1 cellular context compared by ENCODE assay signal in the genomic region with DNA sequence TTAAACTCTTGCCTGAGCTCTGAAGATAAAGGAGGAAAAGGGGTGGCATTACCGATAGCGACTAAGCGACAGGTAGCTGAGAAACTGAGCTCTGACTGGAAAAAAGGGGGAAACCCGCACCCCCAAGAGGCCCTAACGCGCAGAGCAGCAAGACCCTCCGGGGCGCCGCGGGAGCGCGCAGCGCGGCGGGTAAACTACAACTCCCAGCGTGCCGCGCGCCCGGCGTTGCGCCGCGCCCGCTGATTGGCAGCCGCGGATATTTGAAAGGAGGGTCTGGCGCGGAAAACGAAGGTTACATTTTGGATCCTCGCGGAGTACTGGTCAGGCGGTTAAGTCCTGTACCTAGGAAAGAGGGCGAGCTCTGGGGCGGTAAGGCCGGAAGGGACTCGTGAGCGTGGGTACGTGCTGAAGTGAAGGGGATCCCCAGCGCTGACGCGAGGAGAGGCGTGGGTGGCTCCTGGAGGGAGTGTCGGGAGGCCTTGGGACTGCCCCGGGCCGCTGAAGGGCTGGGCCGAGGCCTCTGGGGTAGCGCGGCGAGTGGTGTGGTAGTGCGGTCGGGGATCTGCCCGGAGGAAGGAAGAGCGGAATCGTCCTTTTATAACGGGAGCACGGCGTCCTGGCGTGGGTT.
A peak's percentile ranks its signal among the peaks of the same experiment; 100 is the strongest.
TF ChIP-seq lines count a peak whose summit lies in the region.

A gene (plus strand): TSS at position 291 of the 628 bp plus-strand sequence. CDS start 468 bp downstream, outside the sequence.

TF ChIP-seq in K562, 482 proteins besides CTCF, POLR2A, EP300 and RAD21 (continued from another document and continues in another):
- TF ChIP-seq, protein P1, sequence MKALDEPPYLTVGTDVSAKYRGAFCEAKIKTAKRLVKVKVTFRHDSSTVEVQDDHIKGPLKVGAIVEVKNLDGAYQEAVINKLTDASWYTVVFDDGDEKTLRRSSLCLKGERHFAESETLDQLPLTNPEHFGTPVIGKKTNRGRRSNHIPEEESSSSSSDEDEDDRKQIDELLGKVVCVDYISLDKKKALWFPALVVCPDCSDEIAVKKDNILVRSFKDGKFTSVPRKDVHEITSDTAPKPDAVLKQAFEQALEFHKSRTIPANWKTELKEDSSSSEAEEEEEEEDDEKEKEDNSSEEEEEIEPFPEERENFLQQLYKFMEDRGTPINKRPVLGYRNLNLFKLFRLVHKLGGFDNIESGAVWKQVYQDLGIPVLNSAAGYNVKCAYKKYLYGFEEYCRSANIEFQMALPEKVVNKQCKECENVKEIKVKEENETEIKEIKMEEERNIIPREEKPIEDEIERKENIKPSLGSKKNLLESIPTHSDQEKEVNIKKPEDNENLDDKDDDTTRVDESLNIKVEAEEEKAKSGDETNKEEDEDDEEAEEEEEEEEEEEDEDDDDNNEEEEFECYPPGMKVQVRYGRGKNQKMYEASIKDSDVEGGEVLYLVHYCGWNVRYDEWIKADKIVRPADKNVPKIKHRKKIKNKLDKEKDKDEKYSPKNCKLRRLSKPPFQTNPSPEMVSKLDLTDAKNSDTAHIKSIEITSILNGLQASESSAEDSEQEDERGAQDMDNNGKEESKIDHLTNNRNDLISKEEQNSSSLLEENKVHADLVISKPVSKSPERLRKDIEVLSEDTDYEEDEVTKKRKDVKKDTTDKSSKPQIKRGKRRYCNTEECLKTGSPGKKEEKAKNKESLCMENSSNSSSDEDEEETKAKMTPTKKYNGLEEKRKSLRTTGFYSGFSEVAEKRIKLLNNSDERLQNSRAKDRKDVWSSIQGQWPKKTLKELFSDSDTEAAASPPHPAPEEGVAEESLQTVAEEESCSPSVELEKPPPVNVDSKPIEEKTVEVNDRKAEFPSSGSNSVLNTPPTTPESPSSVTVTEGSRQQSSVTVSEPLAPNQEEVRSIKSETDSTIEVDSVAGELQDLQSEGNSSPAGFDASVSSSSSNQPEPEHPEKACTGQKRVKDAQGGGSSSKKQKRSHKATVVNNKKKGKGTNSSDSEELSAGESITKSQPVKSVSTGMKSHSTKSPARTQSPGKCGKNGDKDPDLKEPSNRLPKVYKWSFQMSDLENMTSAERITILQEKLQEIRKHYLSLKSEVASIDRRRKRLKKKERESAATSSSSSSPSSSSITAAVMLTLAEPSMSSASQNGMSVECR (CRISPR knock-in tag; IDR thresholded peaks at IDR 0.05): peak; percentile 98
- TF ChIP-seq DIDO1 (tag; IDR thresholded peaks at IDR 0.05; ENCODE audit: low read depth): no peak
- peak; percentile 31; the same call in 1 of the 2 replicates for TF ChIP-seq CTBP1 (IDR thresholded peaks at IDR 0.05; ENCODE audit: borderline replicate concordance)
- TF ChIP-seq COPS2 (conservative IDR thresholded peaks at IDR 0.05): no peak
- TF ChIP-seq GATA2 (CRISPR knock-in tag; IDR thresholded peaks at IDR 0.05): peak; percentile 37; the same call in 1 of the 2 replicates
- TF ChIP-seq NR2C1 (IDR thresholded peaks at IDR 0.05): no peak
- peak; percentile 56 for TF ChIP-seq NR2C1 (tag; IDR thresholded peaks at IDR 0.05)
- no peak for TF ChIP-seq CBX5 (IDR thresholded peaks at IDR 0.05; ENCODE audit: borderline replicate concordance, low read depth)
- no peak for TF ChIP-seq NBN (IDR thresholded peaks at IDR 0.05; ENCODE audit: low read depth)
- TF ChIP-seq FOSL1 (tag; conservative IDR thresholded peaks at IDR 0.05): no peak; the same call in 1 of the 2 replicates
- no peak for TF ChIP-seq EZH2 (IDR thresholded peaks at IDR 0.05; ENCODE audit: borderline replicate concordance, low read depth, low read length)
- TF ChIP-seq, protein P2, sequence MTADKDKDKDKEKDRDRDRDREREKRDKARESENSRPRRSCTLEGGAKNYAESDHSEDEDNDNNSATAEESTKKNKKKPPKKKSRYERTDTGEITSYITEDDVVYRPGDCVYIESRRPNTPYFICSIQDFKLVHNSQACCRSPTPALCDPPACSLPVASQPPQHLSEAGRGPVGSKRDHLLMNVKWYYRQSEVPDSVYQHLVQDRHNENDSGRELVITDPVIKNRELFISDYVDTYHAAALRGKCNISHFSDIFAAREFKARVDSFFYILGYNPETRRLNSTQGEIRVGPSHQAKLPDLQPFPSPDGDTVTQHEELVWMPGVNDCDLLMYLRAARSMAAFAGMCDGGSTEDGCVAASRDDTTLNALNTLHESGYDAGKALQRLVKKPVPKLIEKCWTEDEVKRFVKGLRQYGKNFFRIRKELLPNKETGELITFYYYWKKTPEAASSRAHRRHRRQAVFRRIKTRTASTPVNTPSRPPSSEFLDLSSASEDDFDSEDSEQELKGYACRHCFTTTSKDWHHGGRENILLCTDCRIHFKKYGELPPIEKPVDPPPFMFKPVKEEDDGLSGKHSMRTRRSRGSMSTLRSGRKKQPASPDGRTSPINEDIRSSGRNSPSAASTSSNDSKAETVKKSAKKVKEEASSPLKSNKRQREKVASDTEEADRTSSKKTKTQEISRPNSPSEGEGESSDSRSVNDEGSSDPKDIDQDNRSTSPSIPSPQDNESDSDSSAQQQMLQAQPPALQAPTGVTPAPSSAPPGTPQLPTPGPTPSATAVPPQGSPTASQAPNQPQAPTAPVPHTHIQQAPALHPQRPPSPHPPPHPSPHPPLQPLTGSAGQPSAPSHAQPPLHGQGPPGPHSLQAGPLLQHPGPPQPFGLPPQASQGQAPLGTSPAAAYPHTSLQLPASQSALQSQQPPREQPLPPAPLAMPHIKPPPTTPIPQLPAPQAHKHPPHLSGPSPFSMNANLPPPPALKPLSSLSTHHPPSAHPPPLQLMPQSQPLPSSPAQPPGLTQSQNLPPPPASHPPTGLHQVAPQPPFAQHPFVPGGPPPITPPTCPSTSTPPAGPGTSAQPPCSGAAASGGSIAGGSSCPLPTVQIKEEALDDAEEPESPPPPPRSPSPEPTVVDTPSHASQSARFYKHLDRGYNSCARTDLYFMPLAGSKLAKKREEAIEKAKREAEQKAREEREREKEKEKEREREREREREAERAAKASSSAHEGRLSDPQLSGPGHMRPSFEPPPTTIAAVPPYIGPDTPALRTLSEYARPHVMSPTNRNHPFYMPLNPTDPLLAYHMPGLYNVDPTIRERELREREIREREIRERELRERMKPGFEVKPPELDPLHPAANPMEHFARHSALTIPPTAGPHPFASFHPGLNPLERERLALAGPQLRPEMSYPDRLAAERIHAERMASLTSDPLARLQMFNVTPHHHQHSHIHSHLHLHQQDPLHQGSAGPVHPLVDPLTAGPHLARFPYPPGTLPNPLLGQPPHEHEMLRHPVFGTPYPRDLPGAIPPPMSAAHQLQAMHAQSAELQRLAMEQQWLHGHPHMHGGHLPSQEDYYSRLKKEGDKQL (CRISPR knock-in tag; IDR thresholded peaks at IDR 0.05; ENCODE audit: borderline replicate concordance): no peak
- TF ChIP-seq ESRRA (IDR thresholded peaks at IDR 0.05; ENCODE audit: borderline replicate concordance, low read depth): 0 out of 2 replicates have a peak, but pooled peaks have one; percentile 28
- TF ChIP-seq STAG1 (CRISPR knock-in tag; IDR thresholded peaks at IDR 0.05; ENCODE audit: borderline replicate concordance): no peak
- peak; percentile 56 for TF ChIP-seq BRD9 (IDR thresholded peaks at IDR 0.05; ENCODE audit: low read depth, partially characterized antibody)
- no peak for TF ChIP-seq NEUROD1 (IDR thresholded peaks at IDR 0.05; ENCODE audit: borderline replicate concordance, low read depth, low read length, partially characterized antibody)
- TF ChIP-seq YBX1 (IDR thresholded peaks at IDR 0.05): no peak
- no peak for TF ChIP-seq ZSCAN32 (CRISPR knock-in tag; IDR thresholded peaks at IDR 0.05)
- TF ChIP-seq, protein P3, sequence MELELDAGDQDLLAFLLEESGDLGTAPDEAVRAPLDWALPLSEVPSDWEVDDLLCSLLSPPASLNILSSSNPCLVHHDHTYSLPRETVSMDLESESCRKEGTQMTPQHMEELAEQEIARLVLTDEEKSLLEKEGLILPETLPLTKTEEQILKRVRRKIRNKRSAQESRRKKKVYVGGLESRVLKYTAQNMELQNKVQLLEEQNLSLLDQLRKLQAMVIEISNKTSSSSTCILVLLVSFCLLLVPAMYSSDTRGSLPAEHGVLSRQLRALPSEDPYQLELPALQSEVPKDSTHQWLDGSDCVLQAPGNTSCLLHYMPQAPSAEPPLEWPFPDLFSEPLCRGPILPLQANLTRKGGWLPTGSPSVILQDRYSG (tag; conservative IDR thresholded peaks at IDR 0.05; ENCODE audit: low read depth): no peak
- TF ChIP-seq ATF7 (IDR thresholded peaks at IDR 0.05): peak; percentile 62; the same call in 1 of the 2 replicates
- TF ChIP-seq GABPB1 (CRISPR knock-in tag; IDR thresholded peaks at IDR 0.05): peak; percentile 74
- no peak for TF ChIP-seq TCF7L2 (IDR thresholded peaks at IDR 0.05; ENCODE audit: low read depth, low read length)
- TF ChIP-seq, protein P4, sequence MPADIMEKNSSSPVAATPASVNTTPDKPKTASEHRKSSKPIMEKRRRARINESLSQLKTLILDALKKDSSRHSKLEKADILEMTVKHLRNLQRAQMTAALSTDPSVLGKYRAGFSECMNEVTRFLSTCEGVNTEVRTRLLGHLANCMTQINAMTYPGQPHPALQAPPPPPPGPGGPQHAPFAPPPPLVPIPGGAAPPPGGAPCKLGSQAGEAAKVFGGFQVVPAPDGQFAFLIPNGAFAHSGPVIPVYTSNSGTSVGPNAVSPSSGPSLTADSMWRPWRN (IDR thresholded peaks at IDR 0.05; ENCODE audit: low read depth): no peak
- no peak for TF ChIP-seq ZNF324 (CRISPR knock-in tag; IDR thresholded peaks at IDR 0.05)
- TF ChIP-seq CCNT2 (IDR thresholded peaks at IDR 0.05; ENCODE audit: borderline replicate concordance, extremely low read depth, insufficient read length, low read depth, low read length): peak; percentile 65
- TF ChIP-seq SMAD4 (CRISPR knock-in tag; conservative IDR thresholded peaks at IDR 0.05): peak; percentile 56
- TF ChIP-seq ARID1B (IDR thresholded peaks at IDR 0.05): peak; percentile 77
- TF ChIP-seq, protein P5, sequence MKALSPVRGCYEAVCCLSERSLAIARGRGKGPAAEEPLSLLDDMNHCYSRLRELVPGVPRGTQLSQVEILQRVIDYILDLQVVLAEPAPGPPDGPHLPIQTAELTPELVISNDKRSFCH (CRISPR knock-in tag; IDR thresholded peaks at IDR 0.05): no peak
- TF ChIP-seq, protein P5 (tag; IDR thresholded peaks at IDR 0.05): 0 out of 2 replicates have a peak, but pooled peaks have one; percentile 34
- TF ChIP-seq BRF1 (IDR thresholded peaks at IDR 0.05; ENCODE audit: borderline replicate concordance, extremely low read depth, insufficient read length): no peak
- TF ChIP-seq SRSF3 (IDR thresholded peaks at IDR 0.05; ENCODE audit: insufficient read depth, low read length): no peak
- peak; percentile 79; the same call in 1 of the 2 replicates for TF ChIP-seq MXI1 (IDR thresholded peaks at IDR 0.05; ENCODE audit: low read depth, low read length)
- peak; percentile 83 for TF ChIP-seq HMGN3 (IDR thresholded peaks at IDR 0.05; ENCODE audit: borderline replicate concordance, extremely low read depth, insufficient read length, low read depth, low read length)
- no peak for TF ChIP-seq RBM34 (IDR thresholded peaks at IDR 0.05; ENCODE audit: borderline replicate concordance, insufficient read depth, low read length)
- TF ChIP-seq ZNF668 (CRISPR knock-in tag; IDR thresholded peaks at IDR 0.05): no peak
- 0 out of 2 replicates have a peak, but pooled peaks have one; percentile 52 for TF ChIP-seq ERF (CRISPR knock-in tag; IDR thresholded peaks at IDR 0.05)
- no peak for TF ChIP-seq ETV5 (CRISPR knock-in tag; IDR thresholded peaks at IDR 0.05; ENCODE audit: low read depth)
- TF ChIP-seq POLR2H (tag; IDR thresholded peaks at IDR 0.05; ENCODE audit: low read depth): no peak
- TF ChIP-seq ZKSCAN3 (CRISPR knock-in tag; IDR thresholded peaks at IDR 0.05): no peak
- TF ChIP-seq KAT8 (IDR thresholded peaks at IDR 0.05; ENCODE audit: low read depth): no peak
- TF ChIP-seq, protein P6, sequence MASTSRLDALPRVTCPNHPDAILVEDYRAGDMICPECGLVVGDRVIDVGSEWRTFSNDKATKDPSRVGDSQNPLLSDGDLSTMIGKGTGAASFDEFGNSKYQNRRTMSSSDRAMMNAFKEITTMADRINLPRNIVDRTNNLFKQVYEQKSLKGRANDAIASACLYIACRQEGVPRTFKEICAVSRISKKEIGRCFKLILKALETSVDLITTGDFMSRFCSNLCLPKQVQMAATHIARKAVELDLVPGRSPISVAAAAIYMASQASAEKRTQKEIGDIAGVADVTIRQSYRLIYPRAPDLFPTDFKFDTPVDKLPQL (IDR thresholded peaks at IDR 0.05; ENCODE audit: extremely low read depth, insufficient read length): no peak
- TF ChIP-seq RFX1 (IDR thresholded peaks at IDR 0.05): no peak
- TF ChIP-seq, protein P7, sequence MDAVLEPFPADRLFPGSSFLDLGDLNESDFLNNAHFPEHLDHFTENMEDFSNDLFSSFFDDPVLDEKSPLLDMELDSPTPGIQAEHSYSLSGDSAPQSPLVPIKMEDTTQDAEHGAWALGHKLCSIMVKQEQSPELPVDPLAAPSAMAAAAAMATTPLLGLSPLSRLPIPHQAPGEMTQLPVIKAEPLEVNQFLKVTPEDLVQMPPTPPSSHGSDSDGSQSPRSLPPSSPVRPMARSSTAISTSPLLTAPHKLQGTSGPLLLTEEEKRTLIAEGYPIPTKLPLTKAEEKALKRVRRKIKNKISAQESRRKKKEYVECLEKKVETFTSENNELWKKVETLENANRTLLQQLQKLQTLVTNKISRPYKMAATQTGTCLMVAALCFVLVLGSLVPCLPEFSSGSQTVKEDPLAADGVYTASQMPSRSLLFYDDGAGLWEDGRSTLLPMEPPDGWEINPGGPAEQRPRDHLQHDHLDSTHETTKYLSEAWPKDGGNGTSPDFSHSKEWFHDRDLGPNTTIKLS (IDR thresholded peaks at IDR 0.05; ENCODE audit: borderline replicate concordance, low read depth): peak; percentile 81
- no peak for TF ChIP-seq PTRF (tag; IDR thresholded peaks at IDR 0.05)
- no peak for TF ChIP-seq STAT5A (IDR thresholded peaks at IDR 0.05; ENCODE audit: borderline replicate concordance, low read length)
- no peak for TF ChIP-seq MEF2D (tag; conservative IDR thresholded peaks at IDR 0.05; ENCODE audit: low read depth)
- TF ChIP-seq RB1 (IDR thresholded peaks at IDR 0.05; ENCODE audit: low read depth): peak; percentile 79; the same call in 1 of the 2 replicates
- no peak for TF ChIP-seq EWSR1 (IDR thresholded peaks at IDR 0.05; ENCODE audit: borderline replicate concordance, low read depth, partially characterized antibody)
- peak; percentile 43; the same call in 1 of the 2 replicates for TF ChIP-seq ETV1 (tag; conservative IDR thresholded peaks at IDR 0.05; ENCODE audit: low read depth)
- TF ChIP-seq ZNF12 (CRISPR knock-in tag; IDR thresholded peaks at IDR 0.05): 0 out of 2 replicates have a peak, but pooled peaks have one; percentile 49
- TF ChIP-seq, protein P8, sequence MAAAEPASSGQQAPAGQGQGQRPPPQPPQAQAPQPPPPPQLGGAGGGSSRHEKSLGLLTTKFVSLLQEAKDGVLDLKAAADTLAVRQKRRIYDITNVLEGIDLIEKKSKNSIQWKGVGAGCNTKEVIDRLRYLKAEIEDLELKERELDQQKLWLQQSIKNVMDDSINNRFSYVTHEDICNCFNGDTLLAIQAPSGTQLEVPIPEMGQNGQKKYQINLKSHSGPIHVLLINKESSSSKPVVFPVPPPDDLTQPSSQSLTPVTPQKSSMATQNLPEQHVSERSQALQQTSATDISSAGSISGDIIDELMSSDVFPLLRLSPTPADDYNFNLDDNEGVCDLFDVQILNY (CRISPR knock-in tag; IDR thresholded peaks at IDR 0.05): no peak
- TF ChIP-seq CEBPG (CRISPR knock-in tag; IDR thresholded peaks at IDR 0.05): no peak; the same call in 1 of the 2 replicates
- no peak for TF ChIP-seq CEBPG (tag; conservative IDR thresholded peaks at IDR 0.05 in 1 of 2, IDR thresholded peaks at IDR 0.05 in 1 of 2)
- no peak for TF ChIP-seq TCFL5 (CRISPR knock-in tag; conservative IDR thresholded peaks at IDR 0.05)
- TF ChIP-seq LARP7 (IDR thresholded peaks at IDR 0.05): no peak
- peak; percentile 97 for TF ChIP-seq ZNF143 (CRISPR knock-in tag; IDR thresholded peaks at IDR 0.05)
- no peak for TF ChIP-seq SRSF7 (optimal IDR thresholded peaks at IDR 0.05; ENCODE audit: low read depth, low read length)
